Comparison of ENCODE assay signal across 12 cellular contexts in the genomic region with DNA sequence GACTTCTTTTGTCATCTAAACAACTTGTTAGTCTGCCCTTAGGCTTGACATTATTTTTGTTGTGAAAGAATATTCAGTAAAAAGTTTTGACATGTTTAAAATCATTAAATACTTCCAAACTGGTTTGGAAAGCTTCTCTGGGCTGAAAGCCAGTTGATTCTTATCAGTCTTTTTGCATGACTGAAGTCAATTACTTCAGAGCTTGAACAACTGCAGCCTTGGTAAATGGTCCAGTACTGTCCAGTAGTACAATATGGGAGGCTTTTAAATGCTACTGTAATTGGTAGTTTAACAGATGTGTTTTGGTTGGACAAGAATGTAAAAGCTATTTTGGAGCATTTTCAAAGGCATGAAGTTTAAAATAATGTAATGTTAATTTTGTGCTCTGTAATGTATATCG.
DNase-seq lines count a peak whose midpoint lies in the region; TF ChIP-seq lines count a peak whose summit lies in the region.
"Had no signal": no experiment of that assay in that cellular context is flagged by ENCODE, and none has a peak within 500 bp of the region (broad histone marks: within the 10 kb centered on the region; RNA-seq: fewer than 3 reads in every experiment).

No MANE protein-coding gene starts in this region.

- peak; percentile 88 for DNase-seq in DMS 273 treated with DMSO at 0.1 percent for 48 hours (lab: John Stamatoyannopoulos, UW)
- DNase-seq in NCI-H1048 (lab: John Stamatoyannopoulos, UW): peak; percentile 17
- DNase-seq in mammary epithelial cell: peak; percentile 69
- peak; percentile 2 for DNase-seq in kidney glomerular epithelial cell (lab: John Stamatoyannopoulos, UW)
- no peak for DNase-seq in esophagus muscularis mucosa (ENCODE audit: extremely low spot score)
- no peak for DNase-seq in KBM-7
- DNase-seq in cortex of kidney (lab: John Stamatoyannopoulos, UW): no peak
- DNase-seq in hypothalamus (lab: John Stamatoyannopoulos, UW): no peak
- DNase-seq: left colon; occipital lobe; stimulated activated naive B cell treated with anti-CD40 and anti-IgM and Interleukin-4, amounts not matched to agents 10 μg/mL and 1 μg/mL and 100 μg/mL, for 72 hours had no signal

- TF ChIP-seq EP300 in esophagus muscularis mucosa (IDR thresholded peaks at IDR 0.05): no peak

- TF ChIP-seq CTCF in mammary epithelial cell (conservative IDR thresholded peaks at IDR 0.05 in 1 of 2, IDR thresholded peaks at IDR 0.05 in 1 of 2; ENCODE audit: extremely low read depth in 1 of 2, insufficient read depth in 1 of 2, low read depth in 1 of 2, low read length in 2 of 2) (no peak), esophagus muscularis mucosa (IDR thresholded peaks at IDR 0.05) (no peak)

- no peaks in the 10 kb centered on the region for H3K27me3 ChIP-seq in mammary epithelial cell (ENCODE audit: insufficient read depth, low read length)
- H3K27me3 ChIP-seq in esophagus muscularis mucosa: no peaks in the 10 kb centered on the region
- H3K27me3 ChIP-seq: adrenal gland had no signal

- no TSS peak for BruUV-seq in mammary epithelial cell (replicated peaks; lab: Mats Ljungman, UMichigan)

- WGBS in mammary epithelial cell (ENCODE audit: low coverage, missing lambda C conversion rate): 93% methylated on average over 1 of the region's 1 CpG
- 59% methylated on average over 1 of the region's 1 CpG for WGBS in esophagus muscularis mucosa

- H2AFZ ChIP-seq in mammary epithelial cell (ENCODE audit: low read depth, low read length): no peak overlapping the region

- H3K4me2 ChIP-seq in mammary epithelial cell (ENCODE audit: insufficient read depth, low read depth, low read length): no peak overlapping the region

- H3K9me3 ChIP-seq in mammary epithelial cell (replicated peaks; ENCODE audit: insufficient read depth, low read length): no peaks in the 10 kb centered on the region
- H3K9me3 ChIP-seq in esophagus muscularis mucosa: no peaks in the 10 kb centered on the region
- H3K9me3 ChIP-seq: adrenal gland had no signal

- intact Hi-C loops in mammary epithelial cell (cut with micrococcal nuclease) (no loop called here), esophagus muscularis mucosa (cut with DNase I) (no loop called here)

- no peaks in the 10 kb centered on the region for H3K4me1 ChIP-seq in mammary epithelial cell (ENCODE audit: insufficient read depth, low read length)
- H3K4me1 ChIP-seq in esophagus muscularis mucosa: no peaks in the 10 kb centered on the region

- H3K4me3 ChIP-seq in mammary epithelial cell (replicated peaks in 1 of 3; ENCODE audit: insufficient read depth in 1 of 3, low read depth in 2 of 3, low read length in 3 of 3) (no peak overlapping the region), esophagus muscularis mucosa (no peak overlapping the region)
- H3K4me3 ChIP-seq: adrenal gland had no signal

- no peak overlapping the region for H3K9ac ChIP-seq in mammary epithelial cell (ENCODE audit: insufficient read depth, low read length)

- in situ Hi-C loops in mammary epithelial cell (cut with MboI; ENCODE audit: low sequenced_read_pairs in 2 of 2) (no loop called here), KBM-7 (cut with MboI; ENCODE audit: low pct_unique_long_range_greater_than_20kb, low sequenced_read_pairs) (no loop called here)

- no peaks in the 10 kb centered on the region for H4K20me1 ChIP-seq in mammary epithelial cell (ENCODE audit: insufficient read depth, low read length)

- dilution Hi-C loops in mammary epithelial cell (cut with HindIII; ENCODE audit: low sequenced_read_pairs): no loop called here

- no peak for TF ChIP-seq POLR2A in esophagus muscularis mucosa (IDR thresholded peaks at IDR 0.05; ENCODE audit: low read depth)

- CTCF ChIA-PET in mammary epithelial cell (lab: Charles Lee; ENCODE audit: low non-redundant PET): no interaction called here

- H3K27ac ChIP-seq in mammary epithelial cell (ENCODE audit: insufficient read depth, low read depth, low read length) (no peak overlapping the region), esophagus muscularis mucosa (replicated peaks in 1 of 4) (no peak overlapping the region)
- H3K27ac ChIP-seq: adrenal gland had no signal

- H3K36me3 ChIP-seq in mammary epithelial cell (ENCODE audit: insufficient read depth, low read length) (no peaks in the 10 kb centered on the region), esophagus muscularis mucosa (no peaks in the 10 kb centered on the region)
- H3K36me3 ChIP-seq: adrenal gland had no signal

- no peaks in the 10 kb centered on the region for H3K79me2 ChIP-seq in mammary epithelial cell (ENCODE audit: insufficient read depth, low read length)

Comparison
In these comparisons a context has a peak if more than half of its experiments do, and no peak if none do; other contexts are left out.
1. DNase-seq: peak in DMS 273 treated with DMSO at 0.1 percent for 48 hours (single experiment), NCI-H1048 (single experiment), mammary epithelial cell (single experiment) and kidney glomerular epithelial cell (single experiment); none in esophagus muscularis mucosa (single experiment), KBM-7 (single experiment), cortex of kidney (single experiment) and hypothalamus (0 of 51).